Comparison of ENCODE assay signal across 8 cellular contexts in the genomic region with DNA sequence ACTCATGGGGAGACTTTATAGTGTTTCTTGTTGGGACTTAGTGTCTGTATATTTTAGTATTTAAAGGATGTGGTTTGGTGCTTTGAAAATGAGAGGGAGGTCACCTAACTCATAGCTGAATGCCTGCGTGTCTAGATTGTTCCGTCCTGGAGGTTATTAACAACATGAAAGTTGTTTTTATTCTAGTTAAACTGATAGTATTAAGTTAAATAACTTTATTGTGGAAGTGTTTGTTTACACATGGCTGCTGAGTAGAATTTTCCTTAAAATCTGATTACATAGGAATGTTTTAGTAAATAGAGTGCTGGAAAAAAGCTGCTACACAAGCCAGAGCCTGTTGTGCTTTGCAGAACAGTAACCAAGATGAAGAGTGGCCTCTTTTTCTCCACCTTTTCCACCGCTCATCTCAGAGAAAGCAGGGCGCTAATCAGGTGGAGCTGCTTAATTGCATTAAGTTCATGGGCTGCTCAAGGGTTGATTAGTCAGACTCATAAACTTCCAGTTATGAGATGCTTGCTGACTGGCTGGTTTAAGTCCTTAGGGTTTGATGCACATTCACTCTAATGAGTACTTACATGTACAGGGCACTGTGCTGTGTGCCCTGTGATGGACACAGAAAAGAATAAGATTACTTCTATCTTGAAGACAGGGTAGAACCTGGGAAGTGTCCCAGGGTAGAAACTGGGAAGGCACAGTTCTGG.
DNase-seq lines count a peak whose midpoint lies in the region; ATAC-seq and TF ChIP-seq lines count a peak whose summit lies in the region.

No MANE protein-coding gene starts in this region.

- no peak for DNase-seq in activated naive CD8-positive, alpha-beta T cell treated with anti-CD3 and anti-CD28 coated beads, Interleukin-2, amount 50 U/mL, for 24 hours
- no peak for DNase-seq in nephron progenitor cell
- DNase-seq in superior temporal gyrus (ENCODE audit: extremely low spot score) = no peak
- DNase-seq in stimulated activated CD4-positive, alpha-beta T cell treated with anti-CD3 and anti-CD28 coated beads, Interleukin-4, amount 100 ng/mL, for 24 hours = no peak
- no peak for DNase-seq in putamen (ENCODE audit: low spot score)

- H3K4me1 Mint-ChIP-seq in activated naive CD8-positive, alpha-beta T cell treated with anti-CD3 and anti-CD28 coated beads, Interleukin-2, amount 50 U/mL, for 24 hours = peaks cover 91% of the 10 kb centered on the region
- peaks cover 22% of the 10 kb centered on the region for H3K4me1 Mint-ChIP-seq in nephron progenitor cell

- no peaks in the 10 kb centered on the region for H3K9me3 Mint-ChIP-seq in activated naive CD8-positive, alpha-beta T cell treated with anti-CD3 and anti-CD28 coated beads, Interleukin-2, amount 50 U/mL, for 24 hours
- no peaks in the 10 kb centered on the region for H3K9me3 Mint-ChIP-seq in nephron progenitor cell

- H3K4me3 Mint-ChIP-seq in activated naive CD8-positive, alpha-beta T cell treated with anti-CD3 and anti-CD28 coated beads, Interleukin-2, amount 50 U/mL, for 24 hours = peak overlapping the region; percentile 37
- no peak overlapping the region for H3K4me3 Mint-ChIP-seq in nephron progenitor cell

- peak overlapping the region; percentile 89 for H3K27ac Mint-ChIP-seq in activated naive CD8-positive, alpha-beta T cell treated with anti-CD3 and anti-CD28 coated beads, Interleukin-2, amount 50 U/mL, for 24 hours
- H3K27ac Mint-ChIP-seq in nephron progenitor cell = peak overlapping the region; percentile 71

- H3K27me3 Mint-ChIP-seq in activated naive CD8-positive, alpha-beta T cell treated with anti-CD3 and anti-CD28 coated beads, Interleukin-2, amount 50 U/mL, for 24 hours = no peaks in the 10 kb centered on the region
- no peaks in the 10 kb centered on the region for H3K27me3 Mint-ChIP-seq in nephron progenitor cell (ENCODE audit: low read depth, poor library complexity)

- peaks cover 2% of the 10 kb centered on the region for H3K36me3 Mint-ChIP-seq in activated naive CD8-positive, alpha-beta T cell treated with anti-CD3 and anti-CD28 coated beads, Interleukin-2, amount 50 U/mL, for 24 hours (ENCODE audit: low read depth)
- no peaks in the 10 kb centered on the region for H3K36me3 Mint-ChIP-seq in nephron progenitor cell (ENCODE audit: low read depth)

- TF ChIP-seq CTCF in nephron progenitor cell (IDR thresholded peaks at IDR 0.05) = no peak

- ATAC-seq in GM18907 (IDR thresholded peaks at IDR 0.05; ENCODE audit: unreplicated experiment) = peak; percentile 66
- ATAC-seq in HG03025 (IDR thresholded peaks at IDR 0.05; ENCODE audit: low FRiP score, unreplicated experiment) = peak; percentile 58
- peak; percentile 24 for ATAC-seq in activated naive CD8-positive, alpha-beta T cell treated with anti-CD3 and anti-CD28 coated beads, Interleukin-2, amount 50 U/mL, for 24 hours
- ATAC-seq in GM21526 (IDR thresholded peaks at IDR 0.05; ENCODE audit: low FRiP score, unreplicated experiment) = no peak
